8 cellular contexts compared by ENCODE assay signal in the genomic region with DNA sequence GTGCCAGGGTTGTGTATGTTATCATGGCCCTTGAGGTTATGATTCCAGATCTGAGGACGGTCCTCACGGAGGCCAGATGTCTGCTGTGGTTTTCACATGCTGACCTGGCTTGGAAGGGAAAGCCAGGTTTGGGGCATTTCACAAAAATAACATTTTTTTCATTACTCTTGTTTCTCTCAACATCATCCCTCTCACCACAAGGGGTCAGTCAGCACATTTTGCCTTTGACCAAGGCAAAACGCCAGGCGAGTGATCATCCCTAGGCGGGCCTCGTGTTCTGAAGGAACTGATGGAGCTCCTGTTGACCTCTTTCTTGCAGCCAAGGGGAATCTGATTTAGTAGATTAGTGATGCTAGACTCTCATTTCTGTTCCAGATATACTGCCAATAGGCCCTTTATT.
DNase-seq lines count a peak whose midpoint lies in the region; ATAC-seq and TF ChIP-seq lines count a peak whose summit lies in the region.

No MANE protein-coding gene starts in this region.

- H3K36me3 ChIP-seq in spleen: no peaks in the 10 kb centered on the region

- TF ChIP-seq POLR2A in spleen (IDR thresholded peaks at IDR 0.05): no peak

- no peaks in the 10 kb centered on the region for H3K9me3 ChIP-seq in spleen

- H3K4me3 ChIP-seq in spleen: no peak overlapping the region

- intact Hi-C loops in spleen (cut with DNase I; ENCODE audit: low total_unique reads): loop anchor here (10.0 kb wide), 2 partner anchors 80 to 140 kb away; no protein-coding TSS in a partner anchor

- DNase-seq in activated gamma-delta T cell treated with Interleukin-2 at 50 U/mL for 16 hours (peak; percentile 7), activated gamma-delta T cell (lab: John Stamatoyannopoulos, UW) (no peak), HuH-7 (ENCODE audit: low spot score) (peak; percentile 53), hippocampal formation (lab: John Stamatoyannopoulos, UW) (peak; percentile 16 to 43), spleen (no peak)
- DNase-seq in activated naive CD8-positive, alpha-beta T cell treated with anti-CD3 and anti-CD28 coated beads, Interleukin-2, amount 50 U/mL, for 24 hours: peak; percentile 19
- no peak for DNase-seq in T-helper 2 cell treated with Interferon-gamma antibody and Interleukin-4, amounts not matched to agents 5 μg/mL and 100 μg/mL, for 36 hours (ENCODE audit: low spot score)

- no peak for ATAC-seq in activated naive CD8-positive, alpha-beta T cell treated with anti-CD3 and anti-CD28 coated beads, Interleukin-2, amount 50 U/mL, for 24 hours
- no peak for ATAC-seq in HG02973 (IDR thresholded peaks at IDR 0.05; ENCODE audit: unreplicated experiment)

- 17 to 39% (median 32%) methylated on average over 6 of the region's 6 CpGs for WGBS in spleen, 5 donors

- H3K9me3 Mint-ChIP-seq in activated naive CD8-positive, alpha-beta T cell treated with anti-CD3 and anti-CD28 coated beads, Interleukin-2, amount 50 U/mL, for 24 hours: no peaks in the 10 kb centered on the region
- no peaks in the 10 kb centered on the region for H3K9me3 Mint-ChIP-seq in T-helper 2 cell treated with Interferon-gamma antibody and Interleukin-4, amounts not matched to agents 5 μg/mL and 100 μg/mL, for 36 hours

- peak in 10 of 11 experiments; percentile 16 to 60 (median 44) for TF ChIP-seq CTCF in spleen (IDR thresholded peaks at IDR 0.05 in 8 of 11, conservative IDR thresholded peaks at IDR 0.05 in 3 of 11)

- H3K27ac Mint-ChIP-seq in activated naive CD8-positive, alpha-beta T cell treated with anti-CD3 and anti-CD28 coated beads, Interleukin-2, amount 50 U/mL, for 24 hours: no peak overlapping the region
- H3K27ac Mint-ChIP-seq in T-helper 2 cell treated with Interferon-gamma antibody and Interleukin-4, amounts not matched to agents 5 μg/mL and 100 μg/mL, for 36 hours: no peak overlapping the region

- H3K27me3 ChIP-seq in spleen (replicated peaks in 1 of 7): no peaks in the 10 kb centered on the region

- no peaks in the 10 kb centered on the region for H3K36me3 Mint-ChIP-seq in activated naive CD8-positive, alpha-beta T cell treated with anti-CD3 and anti-CD28 coated beads, Interleukin-2, amount 50 U/mL, for 24 hours (ENCODE audit: low read depth)
- H3K36me3 Mint-ChIP-seq in T-helper 2 cell treated with Interferon-gamma antibody and Interleukin-4, amounts not matched to agents 5 μg/mL and 100 μg/mL, for 36 hours (ENCODE audit: low read depth): no peaks in the 10 kb centered on the region

- H3K4me1 Mint-ChIP-seq in activated naive CD8-positive, alpha-beta T cell treated with anti-CD3 and anti-CD28 coated beads, Interleukin-2, amount 50 U/mL, for 24 hours: no peaks in the 10 kb centered on the region
- H3K4me1 Mint-ChIP-seq in T-helper 2 cell treated with Interferon-gamma antibody and Interleukin-4, amounts not matched to agents 5 μg/mL and 100 μg/mL, for 36 hours (ENCODE audit: low read depth): no peaks in the 10 kb centered on the region

- H3K27me3 Mint-ChIP-seq in activated naive CD8-positive, alpha-beta T cell treated with anti-CD3 and anti-CD28 coated beads, Interleukin-2, amount 50 U/mL, for 24 hours: peaks cover 5% of the 10 kb centered on the region
- H3K27me3 Mint-ChIP-seq in T-helper 2 cell treated with Interferon-gamma antibody and Interleukin-4, amounts not matched to agents 5 μg/mL and 100 μg/mL, for 36 hours (ENCODE audit: low read depth): peaks cover 19% of the 10 kb centered on the region

- H3K4me3 Mint-ChIP-seq in activated naive CD8-positive, alpha-beta T cell treated with anti-CD3 and anti-CD28 coated beads, Interleukin-2, amount 50 U/mL, for 24 hours: no peak overlapping the region
- no peak overlapping the region for H3K4me3 Mint-ChIP-seq in T-helper 2 cell treated with Interferon-gamma antibody and Interleukin-4, amounts not matched to agents 5 μg/mL and 100 μg/mL, for 36 hours

- H3K27ac ChIP-seq in spleen: no peak overlapping the region

- peaks cover 0 to 9% (median 3%) of the 10 kb centered on the region in 6 donors for H3K4me1 ChIP-seq in spleen

Comparison
In these comparisons a context has a peak if more than half of its experiments do, and no peak if none do; other contexts are left out.
1. DNase-seq: peak in activated gamma-delta T cell treated with Interleukin-2 at 50 U/mL for 16 hours (single experiment), HuH-7 (single experiment), activated naive CD8-positive, alpha-beta T cell treated with anti-CD3 and anti-CD28 coated beads, Interleukin-2, amount 50 U/mL, for 24 hours (single experiment) and hippocampal formation (2 of 2); none in activated gamma-delta T cell (single experiment), spleen (single experiment) and T-helper 2 cell treated with Interferon-gamma antibody and Interleukin-4, amounts not matched to agents 5 μg/mL and 100 μg/mL, for 36 hours (single experiment).